Comparison of ENCODE assay signal across 12 cellular contexts in the genomic region with DNA sequence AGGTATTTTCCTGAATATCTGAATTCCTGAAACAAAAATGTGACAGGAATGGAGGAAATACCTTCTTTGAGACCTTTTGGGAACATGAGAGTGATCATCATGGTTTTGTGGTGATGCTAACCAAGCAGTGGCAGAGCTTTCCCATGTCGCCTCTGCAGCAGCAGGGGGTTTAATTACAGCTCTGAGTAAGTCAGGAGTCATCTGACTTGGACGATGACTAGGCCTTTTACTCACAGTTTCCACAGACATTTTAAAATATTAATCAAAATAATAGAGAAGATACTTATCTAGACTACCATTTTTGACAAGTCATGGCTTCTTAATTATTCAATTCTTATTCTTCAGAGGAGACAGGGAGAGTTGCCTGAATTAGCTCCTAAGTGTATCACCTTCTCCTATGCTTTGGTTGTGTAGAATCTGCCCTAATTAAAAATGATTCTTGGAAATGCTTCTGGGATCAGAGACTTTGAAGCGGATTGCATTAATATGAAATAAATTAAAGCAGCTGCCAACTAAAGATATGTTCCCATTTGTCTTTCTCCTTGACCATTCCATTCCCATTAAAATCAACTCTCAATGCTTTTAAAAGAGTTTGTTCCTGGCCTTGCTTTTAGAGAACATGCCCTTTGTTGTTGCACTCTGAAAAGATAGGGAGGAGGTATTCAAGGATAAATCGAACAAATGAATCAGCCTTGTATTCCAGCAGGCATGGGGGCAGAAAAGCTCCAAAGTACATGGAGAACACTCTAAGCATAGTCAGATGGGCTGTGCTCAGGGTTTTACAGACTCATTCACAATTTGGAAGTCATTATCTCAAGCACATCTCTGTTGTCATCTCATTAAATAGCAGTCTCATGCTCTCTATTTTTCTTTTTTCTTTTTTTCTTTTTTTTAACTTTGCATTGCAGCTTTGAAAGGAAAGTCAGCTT. TPM values are rescaled to one million over a fixed set of nuclear protein-coding genes. Genes with fewer than 3 reads are reported as not detected.
DNase-seq lines count a peak whose midpoint lies in the region; ATAC-seq and TF ChIP-seq lines count a peak whose summit lies in the region.
"Had no signal": no experiment of that assay in that cellular context is flagged by ENCODE, and none has a peak within 500 bp of the region (broad histone marks: within the 10 kb centered on the region; RNA-seq: fewer than 3 reads in every experiment).

No MANE protein-coding gene starts in this region.

- no peaks in the 10 kb centered on the region for H3K36me3 Mint-ChIP-seq in T-helper 2 cell treated with Interferon-gamma antibody and Interleukin-4, amounts not matched to agents 5 μg/mL and 100 μg/mL, for 36 hours (ENCODE audit: low read depth)
- no peaks in the 10 kb centered on the region for H3K36me3 Mint-ChIP-seq in CD4-positive, alpha-beta memory T cell

- no peak overlapping the region for H3K4me3 ChIP-seq in AG04450 (ENCODE audit: low read depth, low read length)
- H3K4me3 ChIP-seq in SK-N-SH (ENCODE audit: low read depth in 2 of 2, low read length in 1 of 2) = no peak overlapping the region; a peak in 1 of 4 replicates
- H3K4me3 ChIP-seq in CD4-positive, alpha-beta memory T cell (ENCODE audit: low read length in 2 of 2) = no peak overlapping the region

- peak overlapping the region; percentile 62 for H3K4me2 ChIP-seq in SK-N-SH

- TF ChIP-seq CTCF in AG04450 (IDR thresholded peaks at IDR 0.05; ENCODE audit: low read depth, low read length) (no peak), SK-N-SH (IDR thresholded peaks at IDR 0.05) (no peak)

- H3K27ac Mint-ChIP-seq in T-helper 2 cell treated with Interferon-gamma antibody and Interleukin-4, amounts not matched to agents 5 μg/mL and 100 μg/mL, for 36 hours = no peak overlapping the region
- no peak overlapping the region for H3K27ac Mint-ChIP-seq in CD4-positive, alpha-beta memory T cell
- H3K27ac Mint-ChIP-seq: activated T-cell treated with anti-CD3 and anti-CD28 coated beads, Interleukin-2, amount 50 U/mL, for 72 hours had no signal

- H3K4me1 ChIP-seq in SK-N-SH (ENCODE audit: control insufficient read depth in 1 of 2, insufficient read depth in 2 of 2, low read depth in 1 of 2, low read length in 1 of 2) = peaks cover 9 to 19% of the 10 kb centered on the region in 2 experiments
- no peaks in the 10 kb centered on the region for H3K4me1 ChIP-seq in CD4-positive, alpha-beta memory T cell (ENCODE audit: insufficient read depth, low read length)

- H3K27ac ChIP-seq in AG04450 (ENCODE audit: low read depth, low read length) (peak overlapping the region; percentile 39), SK-N-SH (ENCODE audit: low read depth in 2 of 2, low read length in 1 of 2) (peak overlapping the region; percentile 85 to 99)
- no peak overlapping the region for H3K27ac ChIP-seq in CD4-positive, alpha-beta memory T cell (ENCODE audit: low read depth, low read length)

- H3K4me3 Mint-ChIP-seq in T-helper 2 cell treated with Interferon-gamma antibody and Interleukin-4, amounts not matched to agents 5 μg/mL and 100 μg/mL, for 36 hours = no peak overlapping the region
- H3K4me3 Mint-ChIP-seq in CD4-positive, alpha-beta memory T cell = no peak overlapping the region
- H3K4me3 Mint-ChIP-seq: activated T-cell treated with anti-CD3 and anti-CD28 coated beads, Interleukin-2, amount 50 U/mL, for 72 hours had no signal

- ATAC-seq in HG02588 (IDR thresholded peaks at IDR 0.05; ENCODE audit: unreplicated experiment) = no peak
- ATAC-seq: activated T-cell treated with anti-CD3 and anti-CD28 coated beads, Interleukin-2, amount 50 U/mL, for 72 hours; left lobe of liver had no signal

- peak; percentile 41 for DNase-seq in AG04450 (ENCODE audit: low read depth, low spot score)
- DNase-seq in HEK293T (ENCODE audit: extremely low spot score) = peak; percentile 25
- no peak for DNase-seq in SK-N-SH
- DNase-seq in iPS-NIHi7 (ENCODE audit: extremely low spot score) = peak; percentile 16
- DNase-seq in activated CD8-positive, alpha-beta memory T cell treated with anti-CD3 and anti-CD28 coated beads, Interleukin-2, amount 50 U/mL, for 4 hours = no peak
- no peak for DNase-seq in T-helper 2 cell treated with Interferon-gamma antibody and Interleukin-4, amounts not matched to agents 5 μg/mL and 100 μg/mL, for 36 hours (ENCODE audit: low spot score)
- no peak for DNase-seq in CD4-positive, alpha-beta memory T cell
- DNase-seq: activated T-cell treated with anti-CD3 and anti-CD28 coated beads, Interleukin-2, amount 50 U/mL, for 72 hours; stimulated activated CD4-positive, alpha-beta T cell treated with anti-CD3 and anti-CD28 coated beads, Interleukin-12 subunit alpha, Interleukin-12 subunit beta, amount 100 ng/mL, for 4 hours had no signal

- no peaks in the 10 kb centered on the region for H3K79me2 ChIP-seq in SK-N-SH (ENCODE audit: insufficient read depth)

- POLR2A ChIA-PET in AG04450 (lab: Yijun Ruan, JAX) = no interaction called here
- POLR2A ChIA-PET in HEK293T (lab: Yijun Ruan, JAX) = no interaction called here
- POLR2A ChIA-PET in SK-N-SH (lab: Yijun Ruan, JAX) = interaction anchor here (1.4 kb wide), 1 partner anchor 10 kb away, joined by 4 read pairs; no protein-coding TSS in a partner anchor
- POLR2A ChIA-PET in CD4-positive, alpha-beta memory T cell (lab: Charles Lee; ENCODE audit: partially characterized antibody) = no interaction called here

- no peaks in the 10 kb centered on the region for H3K27me3 ChIP-seq in AG04450 (ENCODE audit: control insufficient read depth, insufficient read depth, low read length)
- H3K27me3 ChIP-seq in SK-N-SH (ENCODE audit: insufficient read depth) = no peaks in the 10 kb centered on the region
- H3K27me3 ChIP-seq in CD4-positive, alpha-beta memory T cell (ENCODE audit: insufficient read depth, low read length) = no peaks in the 10 kb centered on the region

- no peaks in the 10 kb centered on the region for H3K27me3 Mint-ChIP-seq in T-helper 2 cell treated with Interferon-gamma antibody and Interleukin-4, amounts not matched to agents 5 μg/mL and 100 μg/mL, for 36 hours (ENCODE audit: low read depth)
- H3K27me3 Mint-ChIP-seq in CD4-positive, alpha-beta memory T cell = peaks cover 3 to 10% of the 10 kb centered on the region in 2 donors

- peak; percentile 48 to 96 for TF ChIP-seq EP300 in SK-N-SH (IDR thresholded peaks at IDR 0.05; ENCODE audit: borderline replicate concordance in 1 of 2, low read depth in 1 of 2, low read length in 1 of 2)

- CTCF ChIA-PET in AG04450 (lab: Charles Lee) (interaction anchor here (0.6 kb wide), 1 partner anchor 143 kb away, joined by 3 read pairs; no protein-coding TSS in a partner anchor), HEK293T (lab: Yijun Ruan, JAX) (no interaction called here), SK-N-SH (lab: Yijun Ruan, JAX) (interaction anchor here (0.6 to 0.8 kb wide), 2 partner anchors 38 to 849 kb away, joined by 3 read pairs; no protein-coding TSS in a partner anchor)
- CTCF ChIA-PET in CD4-positive, alpha-beta memory T cell (lab: Charles Lee; ENCODE audit: partially characterized antibody) = interaction anchor here (1.2 kb wide), 1 partner anchor 9 kb away, joined by 3 read pairs; no protein-coding TSS in a partner anchor

- no peak for TF ChIP-seq RAD21 in SK-N-SH (IDR thresholded peaks at IDR 0.05; ENCODE audit: low read length)

- H2AFZ ChIP-seq in SK-N-SH (ENCODE audit: low read depth) = 0 out of 2 replicates have a peak overlapping the region, but pooled peaks have one; percentile 1

- no peaks in the 10 kb centered on the region for H3K36me3 ChIP-seq in SK-N-SH (replicated peaks in 1 of 2; ENCODE audit: control insufficient read depth in 1 of 2, insufficient read depth in 2 of 2, low read length in 1 of 2)
- H3K36me3 ChIP-seq in CD4-positive, alpha-beta memory T cell (ENCODE audit: insufficient read depth, low read length) = no peaks in the 10 kb centered on the region

- WGBS in SK-N-SH (ENCODE audit: low lambda C conversion rate) = 11% methylated on average over 4 of the region's 4 CpGs

- peak overlapping the region; percentile 69; the same call in 1 of the 2 replicates for H3K9ac ChIP-seq in SK-N-SH

- peaks cover 37% of the 10 kb centered on the region for H3F3A ChIP-seq in SK-N-SH (replicated peaks; ENCODE audit: insufficient read depth)

- intact Hi-C loops in CD4-positive, alpha-beta memory T cell (cut with micrococcal nuclease) = no loop called here

- no peaks in the 10 kb centered on the region for H4K20me1 ChIP-seq in SK-N-SH (ENCODE audit: insufficient read depth)

- H3K9me3 ChIP-seq in AG04450 (ENCODE audit: control insufficient read depth, insufficient read depth, low read length) = no peaks in the 10 kb centered on the region
- H3K9me3 ChIP-seq in SK-N-SH = no peaks in the 10 kb centered on the region; the same call in 1 of the 2 replicates
- no peaks in the 10 kb centered on the region for H3K9me3 ChIP-seq in CD4-positive, alpha-beta memory T cell (ENCODE audit: control insufficient read depth in 1 of 2, low read length in 2 of 2)

- no peaks in the 10 kb centered on the region for H3K9me3 Mint-ChIP-seq in T-helper 2 cell treated with Interferon-gamma antibody and Interleukin-4, amounts not matched to agents 5 μg/mL and 100 μg/mL, for 36 hours
- peaks cover 0 to 3% (median 0%) of the 10 kb centered on the region in 8 donors for H3K9me3 Mint-ChIP-seq in CD4-positive, alpha-beta memory T cell

- no peaks in the 10 kb centered on the region for H3K4me1 Mint-ChIP-seq in T-helper 2 cell treated with Interferon-gamma antibody and Interleukin-4, amounts not matched to agents 5 μg/mL and 100 μg/mL, for 36 hours (ENCODE audit: low read depth)
- no peaks in the 10 kb centered on the region for H3K4me1 Mint-ChIP-seq in CD4-positive, alpha-beta memory T cell

- no peaks in the 10 kb centered on the region for H3K9me2 ChIP-seq in SK-N-SH

TF ChIP-seq in HEK293T, 16 proteins besides CTCF, POLR2A, EP300 and RAD21 (continues in another document):
- TF ChIP-seq LEF1 (IDR thresholded peaks at IDR 0.05; ENCODE audit: borderline replicate concordance) (no peak), ARNT (IDR thresholded peaks at IDR 0.05) (no peak), ELF4 (IDR thresholded peaks at IDR 0.05) (no peak), CTBP1 (IDR thresholded peaks at IDR 0.05; ENCODE audit: borderline replicate concordance) (no peak), FOXA1 (IDR thresholded peaks at IDR 0.05) (no peak), HDGF (IDR thresholded peaks at IDR 0.05; ENCODE audit: borderline replicate concordance) (no peak)

TF ChIP-seq in SK-N-SH, 30 proteins besides CTCF, POLR2A, EP300 and RAD21 (continues in another document):
- no peak for TF ChIP-seq RFX5 (IDR thresholded peaks at IDR 0.05; ENCODE audit: low read length)
- peak; percentile 56; the same call in 1 of the 2 replicates for TF ChIP-seq RXRA (IDR thresholded peaks at IDR 0.05; ENCODE audit: borderline replicate concordance, low read depth)

RNA-seq across cellular contexts. Expression of gene IFNG-AS1, which starts 7.7 kb away (rescaled TPM):
- polyA plus RNA-seq in AG04450 (2011; rRNA removed) = not detected in 2 replicates
- polyA minus RNA-seq in AG04450 (2011; rRNA and poly(A)+ RNA removed) = not detected in 2 replicates
- polyA plus RNA-seq in SK-N-SH (2012; rRNA removed) = not detected in 2 replicates
- 0.01 TPM in 1 of 2 replicates, not detected in the other for polyA plus RNA-seq in SK-N-SH (2012; cell fraction: cytosol; rRNA removed)
- not detected in 2 replicates for polyA plus RNA-seq in SK-N-SH (2012; cell fraction: nucleus; rRNA removed)
- 10 to 100 TPM; 11.7 to 14.5 TPM for total RNA-seq in CD4-positive, alpha-beta memory T cell
- 10 to 100 TPM in 1 of 2 donors, 1 to 10 TPM in 1; 4.6 to 11.3 TPM for polyA plus RNA-seq in CD4-positive, alpha-beta memory T cell
- total RNA-seq: activated T-cell treated with anti-CD3 and anti-CD28 coated beads, Interleukin-2, amount 50 U/mL, for 72 hours; left lobe of liver; temporal lobe had no signal

Comparison
In these comparisons a context has a peak if more than half of its experiments do, and no peak if none do; other contexts are left out.
1. DNase-seq: peak in AG04450 (single experiment), HEK293T (single experiment) and iPS-NIHi7 (single experiment); none in SK-N-SH (single experiment), activated CD8-positive, alpha-beta memory T cell treated with anti-CD3 and anti-CD28 coated beads, Interleukin-2, amount 50 U/mL, for 4 hours (single experiment), T-helper 2 cell treated with Interferon-gamma antibody and Interleukin-4, amounts not matched to agents 5 μg/mL and 100 μg/mL, for 36 hours (single experiment) and CD4-positive, alpha-beta memory T cell (0 of 5).